Comparison of ENCODE assay signal across 8 cellular contexts in genomic region chr19:32971715-32972540, GRCh38. TPM values are rescaled to one million over a fixed set of nuclear protein-coding genes. Genes with fewer than 3 reads are reported as not detected.
A peak's percentile ranks its signal among the peaks of the same experiment; 100 is the strongest.
DNase-seq lines count a peak whose midpoint lies in the region; ATAC-seq and TF ChIP-seq lines count a peak whose summit lies in the region.

Gene CEP89, minus strand, starts transcription at chr19:32971958. Its CDS starts 84 bp downstream, at chr19:32971874.
Gene FAAP24, plus strand, starts transcription at chr19:32972242. Its CDS starts 955 bp downstream, at chr19:32973197.

- intact Hi-C loops in Right ventricle myocardium inferior (cut with DNase I): loop anchor here (5.0 kb wide), 2 partner anchors 110 to 205 kb away; partner anchors contain the start of gene GPATCH1
- intact Hi-C loops in thyroid gland (cut with DNase I): no loop called here

- peak; percentile 97 for ATAC-seq in HG02623 (IDR thresholded peaks at IDR 0.05; ENCODE audit: unreplicated experiment)
- ATAC-seq in SK-N-SH treated with all-trans-retinoic acid at 6 μM for 48 hours: peak; percentile 99
- peak; percentile 99 for ATAC-seq in Right ventricle myocardium inferior

- peak in 1 of 2 donors; percentile 46 for TF ChIP-seq POLR2A in thyroid gland (IDR thresholded peaks at IDR 0.05)

- peaks cover 13% of the 10 kb centered on the region for H3K4me1 Mint-ChIP-seq in activated naive CD8-positive, alpha-beta T cell (ENCODE audit: low read depth)
- H3K4me1 Mint-ChIP-seq in osteocyte (ENCODE audit: unreplicated experiment): peaks cover 10% of the 10 kb centered on the region

- no peaks in the 10 kb centered on the region for H3K9me3 ChIP-seq in thyroid gland

- H3K4me3 Mint-ChIP-seq in activated naive CD8-positive, alpha-beta T cell: peak within 1 kb of the TSS; percentile 99
- peak within 1 kb of the TSS; percentile 98 for H3K4me3 Mint-ChIP-seq in osteocyte (ENCODE audit: unreplicated experiment)

- TF ChIP-seq CTCF in GM10266 (IDR thresholded peaks at IDR 0.05; ENCODE audit: control insufficient read depth, insufficient read depth, low read depth, missing control alignments): no peak
- TF ChIP-seq CTCF in osteocyte (IDR thresholded peaks at IDR 0.05): no peak
- peak in 1 of 6 experiments; percentile 22 for TF ChIP-seq CTCF in thyroid gland (IDR thresholded peaks at IDR 0.05)

- peak within 1 kb of the TSS; percentile 94 for H3K27ac Mint-ChIP-seq in activated naive CD8-positive, alpha-beta T cell
- peak within 1 kb of the TSS; percentile 96 for H3K27ac Mint-ChIP-seq in osteocyte (ENCODE audit: unreplicated experiment)

- no peaks in the 10 kb centered on the region for H3K36me3 ChIP-seq in thyroid gland

- H3K27me3 ChIP-seq in thyroid gland: no peaks in the 10 kb centered on the region

- peak; percentile 96 for DNase-seq in GM10266 (ENCODE audit: extremely low spot score)
- DNase-seq in NCI-H1092 treated with DMSO at 0.1 percent for 48 hours (lab: John Stamatoyannopoulos, UW): peak; percentile 97
- DNase-seq in Right ventricle myocardium inferior (ENCODE audit: missing footprints): peak; percentile 97
- DNase-seq in osteocyte (ENCODE audit: extremely low spot score, unreplicated experiment): peak; percentile 99
- DNase-seq in thyroid gland: peak; percentile 98 to 99

- H3K27me3 Mint-ChIP-seq in activated naive CD8-positive, alpha-beta T cell: no peaks in the 10 kb centered on the region
- no peaks in the 10 kb centered on the region for H3K27me3 Mint-ChIP-seq in osteocyte (ENCODE audit: unreplicated experiment)

- H3K4me3 ChIP-seq in thyroid gland (replicated peaks in 1 of 3): peak within 1 kb of the TSS; percentile 18 to 96 (median 77)

- no peaks in the 10 kb centered on the region for H3K9me3 Mint-ChIP-seq in activated naive CD8-positive, alpha-beta T cell (ENCODE audit: low read depth)
- H3K9me3 Mint-ChIP-seq in osteocyte (ENCODE audit: unreplicated experiment): no peaks in the 10 kb centered on the region

- H3K4me1 ChIP-seq in thyroid gland: peaks cover 7 to 10% of the 10 kb centered on the region in 2 donors

- H3K27ac ChIP-seq in thyroid gland: peak within 1 kb of the TSS in 1 of 3 donors; percentile 20

- H3K36me3 Mint-ChIP-seq in activated naive CD8-positive, alpha-beta T cell: peaks cover 3% of the 10 kb centered on the region
- H3K36me3 Mint-ChIP-seq in osteocyte (ENCODE audit: unreplicated experiment): no peaks in the 10 kb centered on the region

- 1 to 2% methylated on average over 35 to 57 of the region's 57 CpGs for WGBS in thyroid gland, 2 donors

TF ChIP-seq in SK-N-SH treated with all-trans-retinoic acid at 6 μM for 48 hours, 23 proteins besides CTCF, POLR2A, EP300 and RAD21:
- no peak for TF ChIP-seq ESRRG (CRISPR knock-in tag; IDR thresholded peaks at IDR 0.05)
- TF ChIP-seq ZNF70 (CRISPR knock-in tag; IDR thresholded peaks at IDR 0.05): peak; percentile 89
- TF ChIP-seq, protein P1, sequence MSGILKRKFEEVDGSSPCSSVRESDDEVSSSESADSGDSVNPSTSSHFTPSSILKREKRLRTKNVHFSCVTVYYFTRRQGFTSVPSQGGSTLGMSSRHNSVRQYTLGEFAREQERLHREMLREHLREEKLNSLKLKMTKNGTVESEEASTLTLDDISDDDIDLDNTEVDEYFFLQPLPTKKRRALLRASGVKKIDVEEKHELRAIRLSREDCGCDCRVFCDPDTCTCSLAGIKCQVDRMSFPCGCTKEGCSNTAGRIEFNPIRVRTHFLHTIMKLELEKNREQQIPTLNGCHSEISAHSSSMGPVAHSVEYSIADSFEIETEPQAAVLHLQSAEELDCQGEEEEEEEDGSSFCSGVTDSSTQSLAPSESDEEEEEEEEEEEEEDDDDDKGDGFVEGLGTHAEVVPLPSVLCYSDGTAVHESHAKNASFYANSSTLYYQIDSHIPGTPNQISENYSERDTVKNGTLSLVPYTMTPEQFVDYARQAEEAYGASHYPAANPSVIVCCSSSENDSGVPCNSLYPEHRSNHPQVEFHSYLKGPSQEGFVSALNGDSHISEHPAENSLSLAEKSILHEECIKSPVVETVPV (CRISPR knock-in tag; IDR thresholded peaks at IDR 0.05): no peak
- peak; percentile 100 for TF ChIP-seq ZFP3 (CRISPR knock-in tag; IDR thresholded peaks at IDR 0.05)

RNA-seq across cellular contexts. Expression of gene CEP89, which starts in this region (rescaled TPM):
- total RNA-seq in Right ventricle myocardium inferior (7.8 TPM), osteocyte (32.9 and 38.6 TPM in 2 replicates), thyroid gland (10 to 100 TPM; 18.5 to 24.7 (median 19.4) TPM)

RNA-seq across cellular contexts. Expression of gene FAAP24, which starts in this region (rescaled TPM):
- total RNA-seq in Right ventricle myocardium inferior: 0.46 TPM
- 4.1 and 5.5 TPM in 2 replicates for total RNA-seq in osteocyte
- 1 to 10 TPM in 2 of 4 donors, under 1 TPM in 2; 0.40 to 1.7 (median 0.94) TPM for total RNA-seq in thyroid gland
